Comparison of ENCODE assay signal across 33 cellular contexts in the genomic region with DNA sequence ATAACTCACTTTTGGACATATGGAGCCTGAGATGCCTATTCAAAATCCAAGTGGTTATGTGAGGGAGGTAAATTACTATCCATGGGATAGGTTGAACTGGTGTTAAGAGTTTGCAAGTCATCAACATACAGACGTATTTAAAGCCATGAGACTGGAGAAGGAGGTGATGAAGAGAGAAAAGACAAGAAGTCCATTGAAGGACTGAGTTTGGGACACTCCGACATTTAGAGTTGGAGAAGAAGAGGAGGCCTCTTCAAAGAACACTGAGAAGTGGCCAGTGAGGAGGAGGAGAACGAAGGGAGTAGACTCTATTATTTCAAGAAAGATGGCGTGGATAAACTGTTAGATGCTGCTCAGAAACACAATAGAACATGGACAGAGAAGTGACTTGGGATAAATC. TPM values are rescaled to one million over a fixed set of nuclear protein-coding genes. Genes with fewer than 3 reads are reported as not detected.
"Had no signal": no experiment of that assay in that cellular context is flagged by ENCODE, and none has a peak within 500 bp of the region (broad histone marks: within the 10 kb centered on the region; RNA-seq: fewer than 3 reads in every experiment).

Gene CNGA2, plus strand, starts transcription at position 301 of the 400 bp plus-strand sequence. CDS start 3,738 bp downstream, outside the sequence.

- FAIRE-seq: urothelium cell line had no signal

- ATAC-seq: stimulated activated effector memory CD8-positive, alpha-beta T cell treated with anti-CD3 and anti-CD28 coated beads, Interleukin-12 subunit alpha, Interleukin-12 subunit beta, amount 100 ng/mL, for 72 hours; stimulated activated memory B cell treated with anti-CD40 and anti-IgM and Interleukin-4, amounts not matched to agents 10 μg/mL and 1 μg/mL and 100 μg/mL, for 72 hours; stimulated activated naive B cell treated with anti-CD40 and anti-IgM and Interleukin-4, amounts not matched to agents 10 μg/mL and 1 μg/mL and 100 μg/mL, for 72 hours; stimulated activated naive CD8-positive, alpha-beta T cell treated with anti-CD3 and anti-CD28 coated beads, Interleukin-15, amount 100 ng/mL, for 72 hours; stimulated activated naive CD8-positive, alpha-beta T cell treated with anti-CD3 and anti-CD28 coated beads, Interleukin-15, Interleukin-2, amounts not matched to agents 100 U/mL and 50 U/mL, for 24 hours; upper lobe of right lung had no signal

- H3K9me3 Mint-ChIP-seq: stimulated activated effector memory CD8-positive, alpha-beta T cell treated with anti-CD3 and anti-CD28 coated beads, Interleukin-12 subunit alpha, Interleukin-12 subunit beta, amount 100 ng/mL, for 72 hours; stimulated activated memory B cell treated with anti-CD40 and anti-IgM and Interleukin-4, amounts not matched to agents 10 μg/mL and 1 μg/mL and 100 μg/mL, for 72 hours; stimulated activated naive B cell treated with anti-CD40 and anti-IgM and Interleukin-4, amounts not matched to agents 10 μg/mL and 1 μg/mL and 100 μg/mL, for 72 hours; stimulated activated naive CD8-positive, alpha-beta T cell treated with anti-CD3 and anti-CD28 coated beads, Interleukin-15, amount 100 ng/mL, for 72 hours; stimulated activated naive CD8-positive, alpha-beta T cell treated with anti-CD3 and anti-CD28 coated beads, Interleukin-15, Interleukin-2, amounts not matched to agents 100 ng/mL and 50 ng/mL, for 24 hours; type B pancreatic cell had no signal

- H3K27ac Mint-ChIP-seq: stimulated activated effector memory CD8-positive, alpha-beta T cell treated with anti-CD3 and anti-CD28 coated beads, Interleukin-12 subunit alpha, Interleukin-12 subunit beta, amount 100 ng/mL, for 72 hours; stimulated activated memory B cell treated with anti-CD40 and anti-IgM and Interleukin-4, amounts not matched to agents 10 μg/mL and 1 μg/mL and 100 μg/mL, for 72 hours; stimulated activated naive B cell treated with anti-CD40 and anti-IgM and Interleukin-4, amounts not matched to agents 10 μg/mL and 1 μg/mL and 100 μg/mL, for 72 hours; stimulated activated naive CD8-positive, alpha-beta T cell treated with anti-CD3 and anti-CD28 coated beads, Interleukin-15, Interleukin-2, amounts not matched to agents 100 ng/mL and 50 ng/mL, for 24 hours; type B pancreatic cell had no signal

- H3K36me3 Mint-ChIP-seq: stimulated activated effector memory CD8-positive, alpha-beta T cell treated with anti-CD3 and anti-CD28 coated beads, Interleukin-12 subunit alpha, Interleukin-12 subunit beta, amount 100 ng/mL, for 72 hours; stimulated activated memory B cell treated with anti-CD40 and anti-IgM and Interleukin-4, amounts not matched to agents 10 μg/mL and 1 μg/mL and 100 μg/mL, for 72 hours; stimulated activated naive B cell treated with anti-CD40 and anti-IgM and Interleukin-4, amounts not matched to agents 10 μg/mL and 1 μg/mL and 100 μg/mL, for 72 hours; type B pancreatic cell had no signal

- H3K4me3 ChIP-seq: stomach, suprapubic skin, testis, thoracic aorta, thyroid gland, tibial artery, tibial nerve, transverse colon, upper lobe of left lung, upper lobe of right lung, uterus, vagina had no signal

- H3K4me1 Mint-ChIP-seq: stimulated activated effector memory CD8-positive, alpha-beta T cell treated with anti-CD3 and anti-CD28 coated beads, Interleukin-12 subunit alpha, Interleukin-12 subunit beta, amount 100 ng/mL, for 72 hours; stimulated activated memory B cell treated with anti-CD40 and anti-IgM and Interleukin-4, amounts not matched to agents 10 μg/mL and 1 μg/mL and 100 μg/mL, for 72 hours; stimulated activated naive B cell treated with anti-CD40 and anti-IgM and Interleukin-4, amounts not matched to agents 10 μg/mL and 1 μg/mL and 100 μg/mL, for 72 hours; stimulated activated naive CD8-positive, alpha-beta T cell treated with anti-CD3 and anti-CD28 coated beads, Interleukin-15, amount 100 ng/mL, for 72 hours had no signal

- H3K4me1 ChIP-seq: stomach, suprapubic skin, testis, thyroid gland, tibial artery, tibial nerve, transverse colon, upper lobe of left lung, upper lobe of right lung, uterus, vagina had no signal

- H3K4me3 Mint-ChIP-seq: stimulated activated effector memory CD8-positive, alpha-beta T cell treated with anti-CD3 and anti-CD28 coated beads, Interleukin-12 subunit alpha, Interleukin-12 subunit beta, amount 100 ng/mL, for 72 hours; stimulated activated memory B cell treated with anti-CD40 and anti-IgM and Interleukin-4, amounts not matched to agents 10 μg/mL and 1 μg/mL and 100 μg/mL, for 72 hours; stimulated activated naive B cell treated with anti-CD40 and anti-IgM and Interleukin-4, amounts not matched to agents 10 μg/mL and 1 μg/mL and 100 μg/mL, for 72 hours; stimulated activated naive CD8-positive, alpha-beta T cell treated with anti-CD3 and anti-CD28 coated beads, Interleukin-15, amount 100 ng/mL, for 72 hours; stimulated activated naive CD8-positive, alpha-beta T cell treated with anti-CD3 and anti-CD28 coated beads, Interleukin-15, Interleukin-2, amounts not matched to agents 100 ng/mL and 50 ng/mL, for 24 hours; type B pancreatic cell had no signal

- H3K9me3 ChIP-seq: stomach, suprapubic skin, testis, thoracic aorta, thyroid gland, tibial artery, tibial nerve, transverse colon, upper lobe of left lung, upper lobe of right lung, uterus, vagina had no signal

- H3K36me3 ChIP-seq: stomach, suprapubic skin, thoracic aorta, thyroid gland, tibial artery, tibial nerve, transverse colon, upper lobe of left lung, upper lobe of right lung, uterus, vagina had no signal

- H3K27me3 ChIP-seq: suprapubic skin, testis, thyroid gland, tibial artery, tibial nerve, transverse colon, upper lobe of left lung, upper lobe of right lung, uterus, vagina had no signal

- H3K27ac ChIP-seq: stomach, suprapubic skin, thoracic aorta, thyroid gland, tibial artery, tibial nerve, transverse colon, upper lobe of left lung, upper lobe of right lung, uterus, vagina had no signal

- DNase-seq: stimulated activated CD4-positive, alpha-beta T cell treated with anti-CD3 and anti-CD28 coated beads, Interleukin-2, amount 100 ng/mL, for 48 hours; stimulated activated CD4-positive, alpha-beta T cell treated with anti-CD3 and anti-CD28 coated beads, Interleukin-4, amount 100 ng/mL, for 1 hour; stimulated activated CD4-positive, alpha-beta T cell treated with anti-CD3 and anti-CD28 coated beads, Interleukin-4, amount 100 ng/mL, for 24 hours; stimulated activated CD4-positive, alpha-beta T cell treated with anti-CD3 and anti-CD28 coated beads, Interleukin-4, amount 100 ng/mL, for 4 hours; stimulated activated CD8-positive, alpha-beta memory T cell treated with anti-CD3 and anti-CD28 coated beads, Interleukin-4, amount 100 ng/mL, for 48 hours; stimulated activated naive B cell treated with anti-CD40 and anti-IgM and Interleukin-4, amounts not matched to agents 10 μg/mL and 1 μg/mL and 100 μg/mL, for 72 hours; stimulated activated naive CD4-positive, alpha-beta T cell; stimulated activated naive CD4-positive, alpha-beta T cell treated with Interleukin-2 at 50 U/mL for 16 hours; stimulated activated naive CD8-positive, alpha-beta T cell treated with anti-CD3 and anti-CD28 coated beads, Interleukin-15, amount 100 ng/mL, for 72 hours; stimulated activated naive CD8-positive, alpha-beta T cell treated with anti-CD3 and anti-CD28 coated beads, Interleukin-15, Interleukin-2, amounts not matched to agents 100 U/mL and 50 U/mL, for 24 hours; stomach; substantia nigra; testis; thyroid gland; tibial artery; transverse colon; trophoblast cell; upper lobe of left lung; upper lobe of right lung; uterus had no signal

RNA-seq across cellular contexts. Expression of gene CNGA2, which starts in this region (rescaled TPM):
- total RNA-seq: stomach, subcutaneous adipose tissue, suprapubic skin, temporal lobe, thoracic aorta, thyroid gland, tibial nerve, transverse colon, upper lobe of left lung, upper lobe of right lung, ureter, urinary bladder, uterus, vagina had no signal
- polyA plus RNA-seq: stomach, urinary bladder had no signal
